Comparison of ENCODE assay signal across 8 cellular contexts in genomic region chr13:108375772-108376171, GRCh38.
"Had no signal": no experiment of that assay in that cellular context is flagged by ENCODE, and none has a peak within 500 bp of the region (broad histone marks: within the 10 kb centered on the region; RNA-seq: fewer than 3 reads in every experiment).

No MANE protein-coding gene starts in this region.

- H3K4me3 ChIP-seq: K562 had no signal

- DNase-seq: IMR-90, KBM-7, KG1 had no signal

- ATAC-seq: HepG2, K562 had no signal

- H3K27ac ChIP-seq: HL-60, KMS-11 had no signal

- FAIRE-seq: HepG2, HTR-8/SVneo, K562 had no signal
